In the genomic region with DNA sequence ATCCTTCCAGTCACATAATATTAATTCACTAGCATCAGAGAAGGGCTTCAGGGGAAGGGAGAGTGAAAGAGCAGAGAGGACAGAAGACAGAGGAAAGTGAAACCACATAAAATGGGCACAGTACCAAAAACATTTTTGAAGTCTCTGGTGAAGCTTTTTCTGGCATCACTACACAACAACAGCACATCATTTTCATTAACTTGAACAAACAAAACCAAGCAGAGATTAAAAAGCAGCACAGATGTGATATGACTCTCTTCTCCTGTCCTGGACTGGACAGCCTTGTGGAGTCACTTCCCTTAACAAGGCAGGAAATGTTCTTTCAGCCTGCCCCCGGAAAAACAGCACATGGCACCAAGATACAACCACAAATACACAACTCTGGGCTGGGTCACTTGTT, we compare ENCODE assay signal across 9 cellular contexts.
A peak's percentile ranks its signal among the peaks of the same experiment; 100 is the strongest.
DNase-seq lines count a peak whose midpoint lies in the region; ATAC-seq, FAIRE-seq and TF ChIP-seq lines count a peak whose summit lies in the region.
"Had no signal": no experiment of that assay in that cellular context is flagged by ENCODE, and none has a peak within 500 bp of the region (broad histone marks: within the 10 kb centered on the region; RNA-seq: fewer than 3 reads in every experiment).

No MANE protein-coding gene starts in this region.

- TF ChIP-seq EP300 in H1 (IDR thresholded peaks at IDR 0.05; ENCODE audit: borderline replicate concordance in 1 of 2, low read depth in 2 of 2, low read length in 2 of 2): no peak

- H3K27ac ChIP-seq in BLaER1 (peak overlapping the region; percentile 25; the same call in 1 of the 2 replicates), H1 (ENCODE audit: low read depth, low read length) (peak overlapping the region; percentile 10; the same call in 1 of the 2 replicates), lung (ENCODE audit: low read depth in 1 of 2, low read length in 1 of 2) (peak overlapping the region in 1 of 2 donors; percentile 54)

- H4K20me1 ChIP-seq in BLaER1 (no peaks in the 10 kb centered on the region), H1 (replicated peaks in 1 of 2; ENCODE audit: control insufficient read depth in 1 of 2, insufficient read depth in 2 of 2, low read length in 2 of 2) (no peaks in the 10 kb centered on the region)

- TF ChIP-seq CTCF in H1 (IDR thresholded peaks at IDR 0.05; ENCODE audit: control extremely low read depth in 1 of 3, insufficient read depth in 1 of 3, low read depth in 1 of 3, low read length in 3 of 3) (no peak), lung (IDR thresholded peaks at IDR 0.05; ENCODE audit: control extremely low read depth, extremely low read depth) (no peak)

- no peak overlapping the region for H4K91ac ChIP-seq in H1 (replicated peaks; ENCODE audit: insufficient read length, low read length)

- H3K4me1 ChIP-seq in BLaER1 (peaks cover 14% of the 10 kb centered on the region), H1 (replicated peaks in 1 of 4; ENCODE audit: control insufficient read depth in 3 of 4, insufficient read depth in 4 of 4, low read length in 3 of 4) (peaks cover 0 to 4% (median 0%) of the 10 kb centered on the region in 4 experiments; a peak in 1 of 7 replicates), lung (ENCODE audit: control insufficient read depth in 2 of 2, insufficient read depth in 2 of 2, low read length in 2 of 2) (no peaks in the 10 kb centered on the region)

- H2BK20ac ChIP-seq in H1 (ENCODE audit: low read length): no peak overlapping the region

- no peak overlapping the region for H3K4ac ChIP-seq in H1 (replicated peaks; ENCODE audit: insufficient read length, low read depth, low read length)

- peak; percentile 45 for DNase-seq in MG63
- no peak for DNase-seq in H1 (ENCODE audit: low read depth in 1 of 2, low spot score in 2 of 2)
- no peak for DNase-seq in lung (ENCODE audit: low spot score)
- no peak for DNase-seq in GM03348 (ENCODE audit: low spot score)
- no peak for DNase-seq in epidermal melanocyte (ENCODE audit: insufficient read length, low spot score)
- DNase-seq in NCI-H1417 treated with DMSO at 0.1 percent for 48 hours (lab: John Stamatoyannopoulos, UW): no peak
- no peak for DNase-seq in NCI-H1092 treated with DMSO at 0.1 percent for 48 hours (lab: John Stamatoyannopoulos, UW)
- DNase-seq: NCI-H187 had no signal

- no peak overlapping the region for H2BK120ac ChIP-seq in H1 (replicated peaks; ENCODE audit: low read depth, low read length)

- H3K9ac ChIP-seq in BLaER1: no peak overlapping the region
- H3K9ac ChIP-seq in H1 (replicated peaks in 1 of 4; ENCODE audit: extremely low read depth in 1 of 4, low read depth in 3 of 4, low read length in 3 of 4): no peak overlapping the region

- no peak overlapping the region for H4K5ac ChIP-seq in H1 (ENCODE audit: insufficient read length, low read depth, low read length)

- H3K23ac ChIP-seq in H1 (ENCODE audit: insufficient read length): no peak overlapping the region

- H2BK5ac ChIP-seq in H1 (ENCODE audit: low read depth, low read length): no peak overlapping the region

- no peak overlapping the region for H2AK5ac ChIP-seq in H1 (ENCODE audit: low read depth, low read length)

- no peaks in the 10 kb centered on the region for H3K79me1 ChIP-seq in H1 (ENCODE audit: low read depth, low read length)

- TF ChIP-seq POLR2A in H1 (IDR thresholded peaks at IDR 0.05; ENCODE audit: control extremely low read depth in 1 of 2, low read depth in 2 of 2, low read length in 2 of 2): no peak

- no peaks in the 10 kb centered on the region for H3K23me2 ChIP-seq in H1 (ENCODE audit: low read depth, low read length)

- H3K9me3 ChIP-seq in BLaER1 (no peaks in the 10 kb centered on the region), MG63 (no peaks in the 10 kb centered on the region), H1 (ENCODE audit: insufficient read depth in 2 of 2, low read depth in 1 of 2, low read length in 1 of 2) (no peaks in the 10 kb centered on the region), lung (ENCODE audit: control insufficient read depth in 2 of 2, insufficient read depth in 1 of 2, low read length in 1 of 2) (peaks cover 0 to 3% of the 10 kb centered on the region in 2 donors)

- H3K27me3 ChIP-seq in BLaER1: no peaks in the 10 kb centered on the region
- no peaks in the 10 kb centered on the region for H3K27me3 ChIP-seq in MG63
- H3K27me3 ChIP-seq in H1 (replicated peaks in 1 of 4; ENCODE audit: control insufficient read depth in 3 of 4, extremely low read depth in 1 of 4, insufficient read depth in 3 of 4, low read length in 3 of 4): no peaks in the 10 kb centered on the region
- H3K27me3 ChIP-seq in lung (ENCODE audit: control insufficient read depth, insufficient read depth): no peaks in the 10 kb centered on the region

- H3K56ac ChIP-seq in H1 (replicated peaks; ENCODE audit: insufficient read length, low read depth, low read length): no peak overlapping the region

- CTCF ChIA-PET in H1 (lab: Charles Lee; ENCODE audit: partially characterized antibody): no interaction called here

- POLR2A ChIA-PET in H1 (lab: Charles Lee; ENCODE audit: partially characterized antibody): no interaction called here

- 95% methylated on average over 1 of the region's 1 CpG; no CpG with 5 or more reads in 1 of the 2 experiments for WGBS in H1 (ENCODE audit: extremely low coverage in 1 of 2, insufficient coverage in 1 of 2, insufficient read length in 1 of 2, insufficient replicate concordance in 2 of 2, low coverage in 1 of 2, low lambda C conversion rate in 2 of 2, missing lambda C conversion rate in 1 of 2), 2 experiments
- 19 to 35% methylated on average over 1 of the region's 1 CpG for WGBS in lung, 2 donors

- H4K8ac ChIP-seq in H1 (ENCODE audit: extremely low read depth, insufficient read depth, low read length): no peak overlapping the region

- H3K18ac ChIP-seq in H1 (ENCODE audit: extremely low read depth, low read length): no peak overlapping the region

- no peak overlapping the region for H2BK15ac ChIP-seq in H1 (ENCODE audit: low read length)

- TF ChIP-seq RAD21 in H1 (IDR thresholded peaks at IDR 0.05 in 1 of 2, conservative IDR thresholded peaks at IDR 0.05 in 1 of 2; ENCODE audit: low read depth in 2 of 2, low read length in 2 of 2): no peak

- H3K4me3 ChIP-seq in BLaER1 (no peak overlapping the region), MG63 (no peak overlapping the region), H1 (ENCODE audit: extremely low read depth in 1 of 4, insufficient read depth in 2 of 4, low read depth in 3 of 4, low read length in 4 of 4) (no peak overlapping the region), lung (no peak overlapping the region)

- peak; percentile 24 for ATAC-seq in lung (ENCODE audit: insufficient read depth, low FRiP score)

- H3K36me3 ChIP-seq in BLaER1 (no peaks in the 10 kb centered on the region), MG63 (no peaks in the 10 kb centered on the region), H1 (ENCODE audit: control insufficient read depth in 2 of 4, insufficient read depth in 4 of 4, low read length in 3 of 4) (no peaks in the 10 kb centered on the region), lung (ENCODE audit: control insufficient read depth in 2 of 2, insufficient read depth in 2 of 2, low read length in 2 of 2) (no peaks in the 10 kb centered on the region)

- no peak overlapping the region for H3K14ac ChIP-seq in H1 (ENCODE audit: insufficient read length)

- no peak overlapping the region for H2AFZ ChIP-seq in H1 (ENCODE audit: low read length)

- H2BK12ac ChIP-seq in H1 (ENCODE audit: low read depth, low read length): no peak overlapping the region

- no peaks in the 10 kb centered on the region for H3K79me2 ChIP-seq in H1 (ENCODE audit: control insufficient read depth in 1 of 2, insufficient read depth in 2 of 2, low read length in 2 of 2)

- H3K4me2 ChIP-seq in BLaER1 (peak overlapping the region; percentile 67), H1 (ENCODE audit: insufficient read depth in 1 of 2, low read depth in 2 of 2, low read length in 2 of 2) (no peak overlapping the region)

- no peak for FAIRE-seq in H1 (lab: Jason Lieb, UNC)

TF ChIP-seq in H1, 55 proteins besides CTCF, POLR2A, EP300 and RAD21 (continues in another document):
- TF ChIP-seq JUN (IDR thresholded peaks at IDR 0.05; ENCODE audit: low read depth, low read length) (no peak), SP2 (IDR thresholded peaks at IDR 0.05; ENCODE audit: low read length) (no peak), RBBP5 (IDR thresholded peaks at IDR 0.05; ENCODE audit: borderline replicate concordance, low read depth, low read length) (no peak), ZNF274 (IDR thresholded peaks at IDR 0.05; ENCODE audit: borderline replicate concordance, extremely low read depth, low read length) (no peak), KDM5A (IDR thresholded peaks at IDR 0.05; ENCODE audit: low read length) (no peak), SAP30 (IDR thresholded peaks at IDR 0.05; ENCODE audit: insufficient read depth, insufficient replicate concordance, low read length) (no peak), GABPA (IDR thresholded peaks at IDR 0.05; ENCODE audit: borderline replicate concordance, insufficient read depth, low read length) (no peak), SUZ12 (IDR thresholded peaks at IDR 0.05; ENCODE audit: low read length) (no peak)
- TF ChIP-seq, protein P1, sequence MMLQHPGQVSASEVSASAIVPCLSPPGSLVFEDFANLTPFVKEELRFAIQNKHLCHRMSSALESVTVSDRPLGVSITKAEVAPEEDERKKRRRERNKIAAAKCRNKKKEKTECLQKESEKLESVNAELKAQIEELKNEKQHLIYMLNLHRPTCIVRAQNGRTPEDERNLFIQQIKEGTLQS (IDR thresholded peaks at IDR 0.05; ENCODE audit: insufficient read depth, low read depth, low read length): no peak
- TF ChIP-seq, protein P2, sequence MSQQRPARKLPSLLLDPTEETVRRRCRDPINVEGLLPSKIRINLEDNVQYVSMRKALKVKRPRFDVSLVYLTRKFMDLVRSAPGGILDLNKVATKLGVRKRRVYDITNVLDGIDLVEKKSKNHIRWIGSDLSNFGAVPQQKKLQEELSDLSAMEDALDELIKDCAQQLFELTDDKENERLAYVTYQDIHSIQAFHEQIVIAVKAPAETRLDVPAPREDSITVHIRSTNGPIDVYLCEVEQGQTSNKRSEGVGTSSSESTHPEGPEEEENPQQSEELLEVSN (IDR thresholded peaks at IDR 0.05): no peak
- TF ChIP-seq, protein P3, sequence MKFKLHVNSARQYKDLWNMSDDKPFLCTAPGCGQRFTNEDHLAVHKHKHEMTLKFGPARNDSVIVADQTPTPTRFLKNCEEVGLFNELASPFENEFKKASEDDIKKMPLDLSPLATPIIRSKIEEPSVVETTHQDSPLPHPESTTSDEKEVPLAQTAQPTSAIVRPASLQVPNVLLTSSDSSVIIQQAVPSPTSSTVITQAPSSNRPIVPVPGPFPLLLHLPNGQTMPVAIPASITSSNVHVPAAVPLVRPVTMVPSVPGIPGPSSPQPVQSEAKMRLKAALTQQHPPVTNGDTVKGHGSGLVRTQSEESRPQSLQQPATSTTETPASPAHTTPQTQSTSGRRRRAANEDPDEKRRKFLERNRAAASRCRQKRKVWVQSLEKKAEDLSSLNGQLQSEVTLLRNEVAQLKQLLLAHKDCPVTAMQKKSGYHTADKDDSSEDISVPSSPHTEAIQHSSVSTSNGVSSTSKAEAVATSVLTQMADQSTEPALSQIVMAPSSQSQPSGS (IDR thresholded peaks at IDR 0.05; ENCODE audit: low read length): no peak
